In the genomic region with DNA sequence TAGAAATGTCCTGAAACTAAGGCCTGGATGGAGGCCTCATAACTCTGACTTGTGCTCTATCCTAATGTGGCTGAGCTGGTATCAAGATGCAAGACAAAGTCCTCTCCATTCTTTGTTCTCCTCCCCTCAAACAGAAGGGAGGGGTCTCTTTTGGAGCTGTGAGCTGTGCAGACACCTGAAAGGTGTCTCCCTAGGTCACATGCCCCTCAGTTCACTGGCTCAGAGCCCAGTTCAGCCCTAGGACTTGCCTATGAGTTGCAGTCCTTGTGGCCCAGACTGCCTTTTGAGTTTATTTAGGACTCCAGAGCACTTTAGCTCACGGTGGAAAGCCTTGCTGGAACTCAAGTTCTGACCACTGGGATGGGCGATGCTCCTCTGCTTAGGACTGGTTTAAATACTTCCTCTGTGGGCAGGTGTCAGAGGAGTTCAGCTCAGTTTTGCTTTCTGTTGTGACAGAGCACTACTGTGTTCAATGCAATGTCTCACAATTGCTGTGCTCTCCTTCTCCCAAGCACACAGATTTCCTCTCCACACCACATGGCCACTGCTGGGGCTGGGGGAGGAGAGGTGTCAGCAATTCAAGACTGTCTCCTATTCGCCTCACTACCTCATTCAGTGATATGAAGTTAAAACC, we compare ENCODE assay signal across 1 cellular context.
TF ChIP-seq lines count a peak whose summit lies in the region.

No MANE protein-coding gene starts in this region.

TF ChIP-seq in GM23338, 12 proteins besides CTCF, POLR2A, EP300 and RAD21 (continued from another document):
- TF ChIP-seq, protein P1, sequence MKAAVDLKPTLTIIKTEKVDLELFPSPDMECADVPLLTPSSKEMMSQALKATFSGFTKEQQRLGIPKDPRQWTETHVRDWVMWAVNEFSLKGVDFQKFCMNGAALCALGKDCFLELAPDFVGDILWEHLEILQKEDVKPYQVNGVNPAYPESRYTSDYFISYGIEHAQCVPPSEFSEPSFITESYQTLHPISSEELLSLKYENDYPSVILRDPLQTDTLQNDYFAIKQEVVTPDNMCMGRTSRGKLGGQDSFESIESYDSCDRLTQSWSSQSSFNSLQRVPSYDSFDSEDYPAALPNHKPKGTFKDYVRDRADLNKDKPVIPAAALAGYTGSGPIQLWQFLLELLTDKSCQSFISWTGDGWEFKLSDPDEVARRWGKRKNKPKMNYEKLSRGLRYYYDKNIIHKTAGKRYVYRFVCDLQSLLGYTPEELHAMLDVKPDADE (IDR thresholded peaks at IDR 0.05), result no peak
- TF ChIP-seq POLR2AphosphoS5 (IDR thresholded peaks at IDR 0.05; ENCODE audit: low read depth) (no peak), NANOG (IDR thresholded peaks at IDR 0.05; ENCODE audit: borderline replicate concordance) (no peak), EZH2phosphoT487 (IDR thresholded peaks at IDR 0.05; ENCODE audit: unreplicated experiment) (no peak)
- TF ChIP-seq, protein P2, sequence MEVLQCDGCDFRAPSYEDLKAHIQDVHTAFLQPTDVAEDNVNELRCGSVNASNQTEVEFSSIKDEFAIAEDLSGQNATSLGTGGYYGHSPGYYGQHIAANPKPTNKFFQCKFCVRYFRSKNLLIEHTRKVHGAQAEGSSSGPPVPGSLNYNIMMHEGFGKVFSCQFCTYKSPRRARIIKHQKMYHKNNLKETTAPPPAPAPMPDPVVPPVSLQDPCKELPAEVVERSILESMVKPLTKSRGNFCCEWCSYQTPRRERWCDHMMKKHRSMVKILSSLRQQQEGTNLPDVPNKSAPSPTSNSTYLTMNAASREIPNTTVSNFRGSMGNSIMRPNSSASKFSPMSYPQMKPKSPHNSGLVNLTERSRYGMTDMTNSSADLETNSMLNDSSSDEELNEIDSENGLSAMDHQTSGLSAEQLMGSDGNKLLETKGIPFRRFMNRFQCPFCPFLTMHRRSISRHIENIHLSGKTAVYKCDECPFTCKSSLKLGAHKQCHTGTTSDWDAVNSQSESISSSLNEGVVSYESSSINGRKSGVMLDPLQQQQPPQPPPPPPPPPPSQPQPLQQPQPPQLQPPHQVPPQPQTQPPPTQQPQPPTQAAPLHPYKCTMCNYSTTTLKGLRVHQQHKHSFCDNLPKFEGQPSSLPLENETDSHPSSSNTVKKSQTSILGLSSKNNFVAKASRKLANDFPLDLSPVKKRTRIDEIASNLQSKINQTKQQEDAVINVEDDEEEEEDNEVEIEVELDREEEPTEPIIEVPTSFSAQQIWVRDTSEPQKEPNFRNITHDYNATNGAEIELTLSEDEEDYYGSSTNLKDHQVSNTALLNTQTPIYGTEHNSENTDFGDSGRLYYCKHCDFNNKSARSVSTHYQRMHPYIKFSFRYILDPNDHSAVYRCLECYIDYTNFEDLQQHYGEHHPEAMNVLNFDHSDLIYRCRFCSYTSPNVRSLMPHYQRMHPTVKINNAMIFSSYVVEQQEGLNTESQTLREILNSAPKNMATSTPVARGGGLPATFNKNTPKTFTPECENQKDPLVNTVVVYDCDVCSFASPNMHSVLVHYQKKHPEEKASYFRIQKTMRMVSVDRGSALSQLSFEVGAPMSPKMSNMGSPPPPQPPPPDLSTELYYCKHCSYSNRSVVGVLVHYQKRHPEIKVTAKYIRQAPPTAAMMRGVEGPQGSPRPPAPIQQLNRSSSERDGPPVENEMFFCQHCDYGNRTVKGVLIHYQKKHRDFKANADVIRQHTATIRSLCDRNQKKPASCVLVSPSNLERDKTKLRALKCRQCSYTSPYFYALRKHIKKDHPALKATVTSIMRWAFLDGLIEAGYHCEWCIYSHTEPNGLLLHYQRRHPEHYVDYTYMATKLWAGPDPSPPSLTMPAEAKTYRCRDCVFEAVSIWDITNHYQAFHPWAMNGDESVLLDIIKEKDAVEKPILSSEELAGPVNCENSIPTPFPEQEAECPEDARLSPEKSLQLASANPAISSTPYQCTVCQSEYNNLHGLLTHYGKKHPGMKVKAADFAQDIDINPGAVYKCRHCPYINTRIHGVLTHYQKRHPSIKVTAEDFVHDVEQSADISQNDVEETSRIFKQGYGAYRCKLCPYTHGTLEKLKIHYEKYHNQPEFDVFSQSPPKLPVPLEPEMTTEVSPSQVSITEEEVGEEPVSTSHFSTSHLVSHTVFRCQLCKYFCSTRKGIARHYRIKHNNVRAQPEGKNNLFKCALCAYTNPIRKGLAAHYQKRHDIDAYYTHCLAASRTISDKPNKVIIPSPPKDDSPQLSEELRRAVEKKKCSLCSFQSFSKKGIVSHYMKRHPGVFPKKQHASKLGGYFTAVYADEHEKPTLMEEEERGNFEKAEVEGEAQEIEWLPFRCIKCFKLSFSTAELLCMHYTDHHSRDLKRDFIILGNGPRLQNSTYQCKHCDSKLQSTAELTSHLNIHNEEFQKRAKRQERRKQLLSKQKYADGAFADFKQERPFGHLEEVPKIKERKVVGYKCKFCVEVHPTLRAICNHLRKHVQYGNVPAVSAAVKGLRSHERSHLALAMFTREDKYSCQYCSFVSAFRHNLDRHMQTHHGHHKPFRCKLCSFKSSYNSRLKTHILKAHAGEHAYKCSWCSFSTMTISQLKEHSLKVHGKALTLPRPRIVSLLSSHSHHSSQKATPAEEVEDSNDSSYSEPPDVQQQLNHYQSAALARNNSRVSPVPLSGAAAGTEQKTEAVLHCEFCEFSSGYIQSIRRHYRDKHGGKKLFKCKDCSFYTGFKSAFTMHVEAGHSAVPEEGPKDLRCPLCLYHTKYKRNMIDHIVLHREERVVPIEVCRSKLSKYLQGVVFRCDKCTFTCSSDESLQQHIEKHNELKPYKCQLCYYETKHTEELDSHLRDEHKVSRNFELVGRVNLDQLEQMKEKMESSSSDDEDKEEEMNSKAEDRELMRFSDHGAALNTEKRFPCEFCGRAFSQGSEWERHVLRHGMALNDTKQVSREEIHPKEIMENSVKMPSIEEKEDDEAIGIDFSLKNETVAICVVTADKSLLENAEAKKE (CRISPR knock-in tag; IDR thresholded peaks at IDR 0.05), result no peak
